ENCODE assay signal across 22 cellular contexts in genomic region chr5:4078544-4078943, GRCh38.
"Had no signal": no experiment of that assay in that cellular context is flagged by ENCODE, and none has a peak within 500 bp of the region (broad histone marks: within the 10 kb centered on the region; RNA-seq: fewer than 3 reads in every experiment).

No MANE protein-coding gene starts in this region.

- H3K4me3 ChIP-seq: MG63 had no signal

- H3K36me3 ChIP-seq: MG63 had no signal

- H3K27me3 ChIP-seq: MG63 had no signal

- H3K9me3 ChIP-seq: MG63, SK-N-SH had no signal

- H3K9ac ChIP-seq: SK-N-SH had no signal

- DNase-seq: Karpas-422, KG1, MG63, NCI-H1092, NCI-H1105 treated with DMSO at 0.1 percent for 48 hours, NCI-H1436, NCI-H187, NCI-H2029, NCI-H2081 treated with DMSO at 0.1 percent for 48 hours, NCI-H2171, NCI-H226, NCI-H446, NCI-H510A, NCI-H524 treated with DMSO at 0.1 percent for 48 hours, NCI-H69, NCI-H774, PC-3, SHP77, SK-N-SH, SW 1271 had no signal

- H3K4me2 ChIP-seq: SK-N-SH had no signal

- H3K27ac ChIP-seq: RWPE1 had no signal

- ATAC-seq: Panc1, PC-3 had no signal
